In genomic region chr3:120879401-120879800, GRCh38 we compare ENCODE assay signal across 19 cellular contexts. TPM values are rescaled to one million over a fixed set of nuclear protein-coding genes. Genes with fewer than 3 reads are reported as not detected.
"Had no signal": no experiment of that assay in that cellular context is flagged by ENCODE, and none has a peak within 500 bp of the region (broad histone marks: within the 10 kb centered on the region; RNA-seq: fewer than 3 reads in every experiment).

No MANE protein-coding gene starts in this region.

- DNase-seq: IMR-90, Kasumi-1, KG1, MM.1S, NCI-H1105, NCI-H1417, NCI-H1436 treated with DMSO at 0.1 percent for 48 hours, NCI-H1694, NCI-H187 treated with DMSO at 0.1 percent for 48 hours, NCI-H2029 treated with DMSO at 0.1 percent for 48 hours, NCI-H2171 treated with DMSO at 0.1 percent for 48 hours, NCI-H345, NCI-H526 treated with DMSO at 0.1 percent for 48 hours, NCI-H774, SHP77, SK-N-SH, T-helper 1 cell had no signal

- H3K27ac ChIP-seq: RWPE1 had no signal

- H3K4me2 ChIP-seq: SK-N-SH had no signal

- H3K9me2 ChIP-seq: SK-N-SH had no signal

- H3K9me3 ChIP-seq: SK-N-SH had no signal

RNA-seq across cellular contexts. Expression of gene STXBP5L, which starts 28.6 kb away (rescaled TPM):
- total RNA-seq: HepG2, IMR-90 had no signal
